Comparison of ENCODE assay signal across 8 cellular contexts in the genomic region with DNA sequence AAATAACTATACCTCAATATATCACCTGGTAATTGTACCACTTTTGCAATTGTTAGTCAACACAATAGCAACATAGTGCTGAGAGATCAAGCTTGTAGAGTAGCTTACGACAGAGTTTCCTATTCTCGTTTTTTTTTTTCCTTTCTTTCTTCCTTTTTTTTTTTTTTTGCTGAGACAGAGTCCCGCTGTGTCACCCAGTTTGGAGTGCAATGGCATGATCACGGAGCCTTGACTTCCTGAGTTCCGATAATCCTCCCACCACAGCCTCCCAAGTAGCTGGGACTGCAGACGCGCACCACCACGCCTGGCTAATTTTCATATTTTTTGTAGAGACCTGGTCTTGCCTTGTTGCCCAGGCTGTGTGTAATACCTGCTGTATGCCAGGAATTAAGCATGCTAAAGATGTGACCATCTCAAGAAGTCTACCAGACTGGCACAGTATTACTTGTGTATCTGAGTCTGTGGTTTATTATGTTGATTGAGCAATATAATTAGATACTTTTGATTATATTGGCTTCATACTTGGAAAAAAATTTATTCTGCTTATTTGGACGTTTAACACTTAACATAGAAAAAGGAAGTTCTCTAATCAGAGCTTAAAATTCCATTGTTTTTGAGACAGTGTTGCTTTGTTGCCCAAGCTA. TPM values are rescaled to one million over a fixed set of nuclear protein-coding genes. Genes with fewer than 3 reads are reported as not detected.
DNase-seq lines count a peak whose midpoint lies in the region; ATAC-seq and TF ChIP-seq lines count a peak whose summit lies in the region.

No MANE protein-coding gene starts in this region.

- no peaks in the 10 kb centered on the region for H3K36me3 ChIP-seq in A673 (ENCODE audit: insufficient read depth, low read length, poor library complexity, severe bottlenecking)

- ATAC-seq in GM21529 (IDR thresholded peaks at IDR 0.05; ENCODE audit: unreplicated experiment) (peak; percentile 10), T-helper 17 cell (no peak), HG02763 (IDR thresholded peaks at IDR 0.05; ENCODE audit: unreplicated experiment) (no peak)

- H3K36me3 Mint-ChIP-seq in T-helper 17 cell (ENCODE audit: low read depth) (peaks cover 7% of the 10 kb centered on the region), immature natural killer cell (peaks cover 0 to 19% (median 5%) of the 10 kb centered on the region in 3 donors)

- no peak for TF ChIP-seq CTCF in A673 (conservative IDR thresholded peaks at IDR 0.05; ENCODE audit: low read depth, low read length)

- H3K4me1 Mint-ChIP-seq in T-helper 17 cell: peaks cover 65% of the 10 kb centered on the region
- H3K4me1 Mint-ChIP-seq in immature natural killer cell: peaks cover 84 to 97% of the 10 kb centered on the region in 2 donors

- H3K4me3 Mint-ChIP-seq in T-helper 17 cell: peak overlapping the region; percentile 86
- H3K4me3 Mint-ChIP-seq in immature natural killer cell: peak overlapping the region; percentile 75 to 100 (median 97)

- peak overlapping the region; percentile 89 for H3K27ac Mint-ChIP-seq in T-helper 17 cell
- peak overlapping the region; percentile 85 to 100 (median 88) for H3K27ac Mint-ChIP-seq in immature natural killer cell

- H3K27ac ChIP-seq in A673 (ENCODE audit: low read depth, low read length, poor library complexity, severe bottlenecking): peak overlapping the region; percentile 6

- H3K9me3 ChIP-seq in A673 (ENCODE audit: low read depth, low read length, poor library complexity, severe bottlenecking) (no peaks in the 10 kb centered on the region), T-helper 17 cell (ENCODE audit: control insufficient read depth, low read length, poor library complexity, severe bottlenecking) (no peaks in the 10 kb centered on the region)

- DNase-seq in A673 (ENCODE audit: low spot score) (peak; percentile 19), T-helper 17 cell (no peak), immature natural killer cell (no peak), amygdala (lab: John Stamatoyannopoulos, UW) (no peak), ecto neural progenitor cell (ENCODE audit: low spot score) (no peak)
- DNase-seq in activated CD4-positive, CD25-positive, alpha-beta regulatory T cell (lab: John Stamatoyannopoulos, UW): no peak

- H3K27me3 ChIP-seq in A673 (replicated peaks; ENCODE audit: insufficient read depth, low read depth, low read length, poor library complexity): no peaks in the 10 kb centered on the region

- POLR2A ChIA-PET in A673 (lab: Charles Lee; ENCODE audit: low non-redundant PET): interaction anchor here (0.6 to 0.7 kb wide), 2 partner anchors 27 to 67 kb away, joined by 3 to 4 read pairs; no protein-coding TSS in a partner anchor

- peaks cover 23% of the 10 kb centered on the region for H3K4me1 ChIP-seq in A673 (ENCODE audit: insufficient read depth, low read length, poor library complexity, severe bottlenecking)

- no peaks in the 10 kb centered on the region for H3K9me3 Mint-ChIP-seq in immature natural killer cell

- H3K27me3 Mint-ChIP-seq in T-helper 17 cell: no peaks in the 10 kb centered on the region
- peaks cover 14 to 18% (median 18%) of the 10 kb centered on the region in 3 donors for H3K27me3 Mint-ChIP-seq in immature natural killer cell (ENCODE audit: low read depth in 3 of 3)

- CTCF ChIA-PET in A673 (lab: Charles Lee): interaction anchor here (0.6 kb wide), 1 partner anchor 80 kb away, joined by 3 read pairs; no protein-coding TSS in a partner anchor

- intact Hi-C loops in A673 (cut with micrococcal nuclease; ENCODE audit: unreplicated experiment): no loop called here

- BruUV-seq in A673 (replicated peaks; lab: Mats Ljungman, UMichigan): no TSS peak

- H3K4me3 ChIP-seq in A673 (ENCODE audit: low read depth, low read length, poor library complexity, severe bottlenecking): no peak overlapping the region

RNA-seq across cellular contexts. Expression of a gene that starts 3.0 kb away (rescaled TPM):
- total RNA-seq in A673 (2021) (99.4 and 108 TPM in 2 replicates), T-helper 17 cell (100 to 1,000 TPM in 1 of 2 donors, 10 to 100 TPM in 1; 85.2 to 104 TPM)
- 100 to 1,000 TPM; 421 to 768 (median 558) TPM for polyA plus RNA-seq in immature natural killer cell

RNA-seq across cellular contexts. Expression of a gene that starts 59.5 kb away (rescaled TPM):
- 105 and 113 TPM in 2 replicates for total RNA-seq in A673 (2021)
- 100 to 1,000 TPM; 132 to 144 TPM for total RNA-seq in T-helper 17 cell
- 10 to 100 TPM; 31.3 to 39.4 (median 35.8) TPM for polyA plus RNA-seq in immature natural killer cell

RNA-seq across cellular contexts. Expression of a gene that starts 59.8 kb away (rescaled TPM):
- total RNA-seq in A673 (2021) (86.5 and 91.7 TPM in 2 replicates), T-helper 17 cell (100 to 1,000 TPM; 106 to 119 TPM)
- 100 to 1,000 TPM; 142 to 187 (median 165) TPM for polyA plus RNA-seq in immature natural killer cell
